15 cellular contexts compared by ENCODE assay signal in genomic region chrX:113743069-113743468, GRCh38.
A peak's percentile ranks its signal among the peaks of the same experiment; 100 is the strongest.
DNase-seq lines count a peak whose midpoint lies in the region; ATAC-seq and TF ChIP-seq lines count a peak whose summit lies in the region.
"Had no signal": no experiment of that assay in that cellular context is flagged by ENCODE, and none has a peak within 500 bp of the region (broad histone marks: within the 10 kb centered on the region; RNA-seq: fewer than 3 reads in every experiment).

No MANE protein-coding gene starts in this region.

- peak; percentile 52 for DNase-seq in MV-4-11 (lab: John Stamatoyannopoulos, UW)
- no peak for DNase-seq in NCI-H774 (lab: John Stamatoyannopoulos, UW)
- no peak for DNase-seq in cortex of kidney (lab: John Stamatoyannopoulos, UW)
- no peak for DNase-seq in NCI-H1417 (lab: John Stamatoyannopoulos, UW)
- DNase-seq in lower leg skin (ENCODE audit: low spot score in 2 of 2): no peak
- DNase-seq: activated CD4-positive, alpha-beta memory T cell treated with anti-CD3 and anti-CD28 coated beads, Interleukin-2, amount 10 ng/mL, durations not matched to agents 7 days and 5 days; activated gamma-delta T cell; NCI-H2171; PC-3; stimulated activated CD4-positive, alpha-beta T cell treated with anti-CD3 and anti-CD28 coated beads, Interleukin-12 subunit alpha, Interleukin-12 subunit beta, amount 100 ng/mL, for 4 hours had no signal

- ATAC-seq in GM18511 (IDR thresholded peaks at IDR 0.05; ENCODE audit: unreplicated experiment) (peak; percentile 39), GM21515 (IDR thresholded peaks at IDR 0.05; ENCODE audit: unreplicated experiment) (peak; percentile 59), HG03025 (IDR thresholded peaks at IDR 0.05; ENCODE audit: low FRiP score, unreplicated experiment) (peak; percentile 57)
- ATAC-seq: PC-3 had no signal

- WGBS in lower leg skin, 2 donors: 73 to 90% methylated on average over 1 of the region's 1 CpG

- intact Hi-C loops in lower leg skin (cut with DNase I; ENCODE audit: low total_unique reads): no loop called here

- no peak for TF ChIP-seq POLR2A in lower leg skin (IDR thresholded peaks at IDR 0.05)

- no peak for TF ChIP-seq CTCF in lower leg skin (IDR thresholded peaks at IDR 0.05)

- no peak overlapping the region for H3K4me3 ChIP-seq in lower leg skin (ENCODE audit: low read depth, poor library complexity, severe bottlenecking)
- H3K4me3 ChIP-seq: hepatocyte, lung had no signal
